ENCODE assay signal across 13 cellular contexts in genomic region chr6:2881358-2881885, GRCh38. TPM values are rescaled to one million over a fixed set of nuclear protein-coding genes. Genes with fewer than 3 reads are reported as not detected.
DNase-seq lines count a peak whose midpoint lies in the region; ATAC-seq, FAIRE-seq and TF ChIP-seq lines count a peak whose summit lies in the region.
"Had no signal": no experiment of that assay in that cellular context is flagged by ENCODE, and none has a peak within 500 bp of the region (broad histone marks: within the 10 kb centered on the region; RNA-seq: fewer than 3 reads in every experiment).

No MANE protein-coding gene starts in this region.

- no peak for ATAC-seq in CD4-positive, alpha-beta T cell (ENCODE audit: poor library complexity)
- peak; percentile 72 for ATAC-seq in GM19035 (IDR thresholded peaks at IDR 0.05; ENCODE audit: unreplicated experiment)
- ATAC-seq in HG03432 (IDR thresholded peaks at IDR 0.05; ENCODE audit: unreplicated experiment): peak; percentile 67
- ATAC-seq in activated T-helper 17 cell treated with anti-CD3 and anti-CD28 coated beads, Interleukin-2, amount 50 U/mL, for 72 hours (replicated peaks): no peak

- H3K9me3 Mint-ChIP-seq in CD4-positive, alpha-beta T cell: peaks cover 2% of the 10 kb centered on the region
- H3K9me3 Mint-ChIP-seq in activated T-helper 17 cell treated with anti-CD3 and anti-CD28 coated beads, Interleukin-2, amount 50 U/mL, for 72 hours: peaks cover 3% of the 10 kb centered on the region

- no peak overlapping the region for H3K27ac ChIP-seq in CD4-positive, alpha-beta T cell (ENCODE audit: low read depth, low read length)
- H3K27ac ChIP-seq: neutrophil, stomach had no signal

- H3K9me3 ChIP-seq in CD4-positive, alpha-beta T cell (ENCODE audit: control insufficient read depth, low read length): no peaks in the 10 kb centered on the region
- H3K9me3 ChIP-seq: neutrophil, stomach had no signal

- no peak for TF ChIP-seq CTCF in CD4-positive, alpha-beta T cell (IDR thresholded peaks at IDR 0.05)

- H3K27me3 Mint-ChIP-seq in CD4-positive, alpha-beta T cell: no peaks in the 10 kb centered on the region
- H3K27me3 Mint-ChIP-seq in activated T-helper 17 cell treated with anti-CD3 and anti-CD28 coated beads, Interleukin-2, amount 50 U/mL, for 72 hours: no peaks in the 10 kb centered on the region

- CTCF ChIA-PET in CD4-positive, alpha-beta T cell (lab: Charles Lee): interaction anchor here (1.6 kb wide), 1 partner anchor 30 kb away, joined by 4 read pairs; no protein-coding TSS in a partner anchor

- H3K27ac Mint-ChIP-seq in CD4-positive, alpha-beta T cell: peak overlapping the region; percentile 87
- peak overlapping the region; percentile 71 for H3K27ac Mint-ChIP-seq in activated T-helper 17 cell treated with anti-CD3 and anti-CD28 coated beads, Interleukin-2, amount 50 U/mL, for 72 hours

- H3K4me1 Mint-ChIP-seq in CD4-positive, alpha-beta T cell (ENCODE audit: low read depth): peaks cover 86% of the 10 kb centered on the region
- H3K4me1 Mint-ChIP-seq in activated T-helper 17 cell treated with anti-CD3 and anti-CD28 coated beads, Interleukin-2, amount 50 U/mL, for 72 hours: peaks cover 65% of the 10 kb centered on the region

- no peak for FAIRE-seq in RCC 7860 (lab: Jason Lieb, UNC)
- FAIRE-seq: kidney had no signal

- peak overlapping the region; percentile 52 for H3K4me3 Mint-ChIP-seq in CD4-positive, alpha-beta T cell
- peak overlapping the region; percentile 76 for H3K4me3 Mint-ChIP-seq in activated T-helper 17 cell treated with anti-CD3 and anti-CD28 coated beads, Interleukin-2, amount 50 U/mL, for 72 hours

- DNase-seq in CD4-positive, alpha-beta T cell: no peak
- DNase-seq in NCI-H524 treated with DMSO at 0.1 percent for 48 hours (lab: John Stamatoyannopoulos, UW) (no peak), RCC 7860 (ENCODE audit: low spot score) (no peak), cerebellar cortex (ENCODE audit: low spot score) (no peak), NCI-H2081 (lab: John Stamatoyannopoulos, UW) (no peak)
- DNase-seq: C1 segment of cervical spinal cord, kidney, NCI-H510A treated with DMSO at 0.1 percent for 48 hours, stomach had no signal

- POLR2A ChIA-PET in CD4-positive, alpha-beta T cell (lab: Charles Lee): interaction anchor here (0.6 to 2.8 kb wide), 10 partner anchors 10 to 116 kb away, joined by 3 to 14 read pairs (median 4); partner anchors contain the start of genes SERPINB1 and WRNIP1

- peaks cover 18% of the 10 kb centered on the region for H3K36me3 Mint-ChIP-seq in CD4-positive, alpha-beta T cell (ENCODE audit: low read depth)
- H3K36me3 Mint-ChIP-seq in activated T-helper 17 cell treated with anti-CD3 and anti-CD28 coated beads, Interleukin-2, amount 50 U/mL, for 72 hours (ENCODE audit: low read depth): peaks cover 11% of the 10 kb centered on the region

- intact Hi-C loops in CD4-positive, alpha-beta T cell (cut with DNase I, micrococcal nuclease): no loop called here

- no peaks in the 10 kb centered on the region for H3K27me3 ChIP-seq in CD4-positive, alpha-beta T cell (ENCODE audit: control insufficient read depth, insufficient read depth, low read length)
- H3K27me3 ChIP-seq: neutrophil, stomach had no signal

RNA-seq across cellular contexts. Expression of gene SERPINB9, which starts 21.7 kb away (rescaled TPM):
- 10 to 100 TPM; 25.8 to 27.4 TPM for total RNA-seq in CD4-positive, alpha-beta T cell
- 10 to 100 TPM; 11.2 to 66.1 TPM for total RNA-seq in activated T-helper 17 cell treated with anti-CD3 and anti-CD28 coated beads, Interleukin-2, amount 50 U/mL, for 72 hours

RNA-seq across cellular contexts. Expression of gene SERPINB1, which starts 39.8 kb away (rescaled TPM):
- 10 to 100 TPM; 58.3 to 58.4 TPM for total RNA-seq in CD4-positive, alpha-beta T cell
- 10 to 100 TPM; 33.4 to 67.8 TPM for total RNA-seq in activated T-helper 17 cell treated with anti-CD3 and anti-CD28 coated beads, Interleukin-2, amount 50 U/mL, for 72 hours

Comparison
In these comparisons a context has a peak if more than half of its experiments do, and no peak if none do; other contexts are left out.
1. ATAC-seq: peak in GM19035 (single experiment) and HG03432 (single experiment); none in CD4-positive, alpha-beta T cell (single experiment) and activated T-helper 17 cell treated with anti-CD3 and anti-CD28 coated beads, Interleukin-2, amount 50 U/mL, for 72 hours (single experiment).